ENCODE assay signal across 1 cellular context in genomic region chr1:227748496-227749182, GRCh38.
TF ChIP-seq lines count a peak whose summit lies in the region.

No MANE protein-coding gene starts in this region.

TF ChIP-seq in K562, 482 proteins besides CTCF, POLR2A, EP300 and RAD21 (continued from another document and continues in another):
- no peak for TF ChIP-seq KLF10 (CRISPR knock-in tag; IDR thresholded peaks at IDR 0.05)
- TF ChIP-seq RBM34 (IDR thresholded peaks at IDR 0.05; ENCODE audit: borderline replicate concordance, insufficient read depth, low read length) = no peak
- peak in 1 of 2 experiments; percentile 58; a peak in 2 of 4 replicates for TF ChIP-seq TRIM24 (IDR thresholded peaks at IDR 0.05)
- TF ChIP-seq SRSF1 (IDR thresholded peaks at IDR 0.05; ENCODE audit: low read depth, low read length) = no peak
- no peak for TF ChIP-seq ZNF280A (IDR thresholded peaks at IDR 0.05; ENCODE audit: low read depth, partially characterized antibody)
- TF ChIP-seq FOXJ3 (CRISPR knock-in tag; IDR thresholded peaks at IDR 0.05) = no peak
- peak; percentile 30; the same call in 1 of the 2 replicates for TF ChIP-seq TEAD4 (IDR thresholded peaks at IDR 0.05; ENCODE audit: low read length)
- no peak for TF ChIP-seq TEAD4 (CRISPR knock-in tag; IDR thresholded peaks at IDR 0.05; ENCODE audit: borderline replicate concordance)
- TF ChIP-seq ZNF140 (CRISPR knock-in tag; IDR thresholded peaks at IDR 0.05) = no peak
- TF ChIP-seq ZBTB17 (CRISPR knock-in tag; IDR thresholded peaks at IDR 0.05) = no peak
- no peak for TF ChIP-seq SNRNP70 (optimal IDR thresholded peaks at IDR 0.05; ENCODE audit: low read depth, low read length)
- peak; percentile 41; the same call in 1 of the 2 replicates for TF ChIP-seq FOSL1 (tag; conservative IDR thresholded peaks at IDR 0.05)
- no peak for TF ChIP-seq ZNF551 (CRISPR knock-in tag; IDR thresholded peaks at IDR 0.05)
- TF ChIP-seq GTF3C2 (IDR thresholded peaks at IDR 0.05; ENCODE audit: borderline replicate concordance, extremely low read depth, insufficient read length) = no peak
- peak; percentile 68 for TF ChIP-seq E2F8 (IDR thresholded peaks at IDR 0.05; ENCODE audit: low read depth, partially characterized antibody)
- no peak for TF ChIP-seq THRA (IDR thresholded peaks at IDR 0.05)
- TF ChIP-seq LEF1 (IDR thresholded peaks at IDR 0.05) = peak; percentile 91; the same call in 1 of the 2 replicates
- peak; percentile 34; the same call in 1 of the 2 replicates for TF ChIP-seq ZBTB40 (IDR thresholded peaks at IDR 0.05)
- TF ChIP-seq ZBTB40 (CRISPR knock-in tag; IDR thresholded peaks at IDR 0.05) = no peak
- TF ChIP-seq FOXK2 (conservative IDR thresholded peaks at IDR 0.05 in 1 of 2, IDR thresholded peaks at IDR 0.05 in 1 of 2; ENCODE audit: low read depth in 2 of 2) = peak; percentile 45 to 79; a peak in 2 of 4 replicates
- TF ChIP-seq ZNF318 (IDR thresholded peaks at IDR 0.05; ENCODE audit: borderline replicate concordance in 1 of 2, low read depth in 1 of 2) = peak in 1 of 2 experiments; percentile 78; a peak in 2 of 4 replicates
- no peak for TF ChIP-seq ZNF79 (CRISPR knock-in tag; IDR thresholded peaks at IDR 0.05; ENCODE audit: low read depth)
- TF ChIP-seq NRF1 (conservative IDR thresholded peaks at IDR 0.05 in 1 of 2, IDR thresholded peaks at IDR 0.05 in 1 of 2) = 0 out of 4 replicates have a peak, but pooled peaks of 1 of the 2 experiments have one; percentile 6
- peak; percentile 92 for TF ChIP-seq CREM (IDR thresholded peaks at IDR 0.05; ENCODE audit: low read depth)
- TF ChIP-seq ATF4 (CRISPR knock-in tag; IDR thresholded peaks at IDR 0.05) = peak; percentile 66
